In genomic region chr16:4350787-4351659, GRCh38 we compare ENCODE assay signal across 1 cellular context.
TF ChIP-seq lines count a peak whose summit lies in the region.

Gene PAM16, minus strand, starts transcription at chr16:4351321. Its CDS starts 87 bp downstream, at chr16:4351234.

TF ChIP-seq in WTC11, 78 proteins besides CTCF, POLR2A, EP300 and RAD21 (continued from another document):
- peak; percentile 60; the same call in 1 of the 2 replicates for TF ChIP-seq RELA (CRISPR knock-in tag; IDR thresholded peaks at IDR 0.05; ENCODE audit: borderline replicate concordance)
- TF ChIP-seq MAX (CRISPR knock-in tag; IDR thresholded peaks at IDR 0.05) = peak; percentile 73; the same call in 1 of the 2 replicates
- TF ChIP-seq FOXP1 (CRISPR knock-in tag; IDR thresholded peaks at IDR 0.05; ENCODE audit: borderline replicate concordance) = 0 out of 2 replicates have a peak, but pooled peaks have one; percentile 50
- TF ChIP-seq NFE2L1 (CRISPR knock-in tag; IDR thresholded peaks at IDR 0.05) = 0 out of 2 replicates have a peak, but pooled peaks have one; percentile 49
- no peak for TF ChIP-seq NR3C1 (CRISPR knock-in tag; conservative IDR thresholded peaks at IDR 0.05; ENCODE audit: low read depth)
- no peak for TF ChIP-seq RORB (CRISPR knock-in tag; IDR thresholded peaks at IDR 0.05)
